ENCODE assay signal across 8 cellular contexts in genomic region chr11:5476184-5476819, GRCh38. TPM values are rescaled to one million over a fixed set of nuclear protein-coding genes. Genes with fewer than 3 reads are reported as not detected.
DNase-seq lines count a peak whose midpoint lies in the region; ATAC-seq and TF ChIP-seq lines count a peak whose summit lies in the region.

No MANE protein-coding gene starts in this region.

- POLR2A ChIA-PET in CD8-positive, alpha-beta memory T cell (lab: Charles Lee) = no interaction called here
- POLR2A ChIA-PET in MCF 10A (lab: Yijun Ruan, JAX) = interaction anchor here (1.0 kb wide), 1 partner anchor 209 kb away, joined by 3 read pairs; the partner anchor contains the start of gene TRIM5

- no peak overlapping the region for H3K4me3 Mint-ChIP-seq in CD8-positive, alpha-beta memory T cell
- H3K4me3 Mint-ChIP-seq in MCF 10A (ENCODE audit: unreplicated experiment) = no peak overlapping the region

- H3K36me3 ChIP-seq in CD8-positive, alpha-beta memory T cell (ENCODE audit: insufficient read depth, low read length) = no peaks in the 10 kb centered on the region

- H3K9me3 ChIP-seq in CD8-positive, alpha-beta memory T cell (ENCODE audit: low read length) = no peaks in the 10 kb centered on the region

- no TSS peak for BruUV-seq in MCF 10A (replicated peaks; lab: Mats Ljungman, UMichigan)

- H3K36me3 Mint-ChIP-seq in CD8-positive, alpha-beta memory T cell = no peaks in the 10 kb centered on the region
- no peaks in the 10 kb centered on the region for H3K36me3 Mint-ChIP-seq in MCF 10A (ENCODE audit: insufficient read depth, unreplicated experiment)

- no peaks in the 10 kb centered on the region for H3K27me3 ChIP-seq in CD8-positive, alpha-beta memory T cell (ENCODE audit: insufficient read depth, low read length, poor library complexity, severe bottlenecking)

- intact Hi-C loops in MCF 10A (cut with micrococcal nuclease) = loop anchor here (1.0 kb wide), 4 partner anchors 77 to 415 kb away; partner anchors contain the start of gene OR52N2

- no peak overlapping the region for H3K4me3 ChIP-seq in CD8-positive, alpha-beta memory T cell (ENCODE audit: low read length)

- H3K27me3 Mint-ChIP-seq in CD8-positive, alpha-beta memory T cell = peaks cover 1 to 34% of the 10 kb centered on the region in 2 donors
- H3K27me3 Mint-ChIP-seq in MCF 10A (ENCODE audit: insufficient read depth, unreplicated experiment) = peaks cover 43% of the 10 kb centered on the region

- CTCF ChIA-PET in CD8-positive, alpha-beta memory T cell (lab: Charles Lee) = interaction anchor here (0.9 to 1.0 kb wide), 3 partner anchors 333 to 878 kb away, joined by 3 to 5 read pairs (median 3); partner anchors contain the start of gene OR52N2
- CTCF ChIA-PET in MCF 10A (lab: Yijun Ruan, JAX) = interaction anchor here (0.7 to 2.8 kb wide), 36 partner anchors 9 to 887 kb away, joined by 3 to 12 read pairs (median 4); partner anchors contain the start of genes OR51I2, OR52H1, OR52N2 and TRIM22

- no peaks in the 10 kb centered on the region for H3K4me1 Mint-ChIP-seq in CD8-positive, alpha-beta memory T cell
- H3K4me1 Mint-ChIP-seq in MCF 10A (ENCODE audit: insufficient read depth, unreplicated experiment) = no peaks in the 10 kb centered on the region

- H3K9me3 Mint-ChIP-seq in CD8-positive, alpha-beta memory T cell = no peaks in the 10 kb centered on the region
- no peaks in the 10 kb centered on the region for H3K9me3 Mint-ChIP-seq in MCF 10A (ENCODE audit: unreplicated experiment)

- H3K27ac ChIP-seq in CD8-positive, alpha-beta memory T cell (ENCODE audit: low read depth, low read length) = no peak overlapping the region

- peak; percentile 74 for TF ChIP-seq CTCF in MCF 10A (IDR thresholded peaks at IDR 0.05; ENCODE audit: unreplicated experiment)

- ATAC-seq in GM18909 (IDR thresholded peaks at IDR 0.05; ENCODE audit: poor library complexity, unreplicated experiment) (peak; percentile 85), HG03342 (IDR thresholded peaks at IDR 0.05; ENCODE audit: unreplicated experiment) (peak; percentile 94)

- DNase-seq in CD8-positive, alpha-beta memory T cell = peak in 3 of 5 donors; percentile 6 to 17 (median 15)
- DNase-seq in RPMI8226 (peak; percentile 14), MCF 10A (ENCODE audit: unreplicated experiment) (peak; percentile 64), kidney tubule cell (ENCODE audit: low spot score) (peak; percentile 54), cerebellum (ENCODE audit: low spot score) (no peak)
- DNase-seq in stimulated activated CD4-positive, alpha-beta T cell treated with anti-CD3 and anti-CD28 coated beads, TNF-alpha, amount 100 ng/mL, for 1 hour (ENCODE audit: low read depth in 3 of 3, low spot score in 1 of 3) = peak in 2 of 3 donors; percentile 1 to 4

- H3K27ac Mint-ChIP-seq in CD8-positive, alpha-beta memory T cell = peak overlapping the region in 1 of 8 donors; percentile 7
- no peak overlapping the region for H3K27ac Mint-ChIP-seq in MCF 10A (ENCODE audit: low read depth, unreplicated experiment)

- no peaks in the 10 kb centered on the region for H3K4me1 ChIP-seq in CD8-positive, alpha-beta memory T cell (ENCODE audit: insufficient read depth, low read length)

RNA-seq across cellular contexts. Expression of gene OR52D1, which starts 12.2 kb away (rescaled TPM):
- total RNA-seq in CD8-positive, alpha-beta memory T cell = not detected
- not detected for polyA plus RNA-seq in CD8-positive, alpha-beta memory T cell
- total RNA-seq in MCF 10A (2022) (not detected in 2 replicates), cerebellum (not detected)

RNA-seq across cellular contexts. Expression of gene OR51I2, which starts 27.2 kb away (rescaled TPM):
- total RNA-seq in CD8-positive, alpha-beta memory T cell = not detected
- polyA plus RNA-seq in CD8-positive, alpha-beta memory T cell = not detected
- not detected in 2 replicates for total RNA-seq in MCF 10A (2022)
- not detected for total RNA-seq in cerebellum

RNA-seq across cellular contexts. Expression of gene UBQLN3, which starts 33.5 kb away (rescaled TPM):
- not detected for total RNA-seq in CD8-positive, alpha-beta memory T cell
- not detected for polyA plus RNA-seq in CD8-positive, alpha-beta memory T cell
- total RNA-seq in MCF 10A (2022) (not detected in 2 replicates), cerebellum (0.45 TPM)

RNA-seq across cellular contexts. Expression of gene OR51I1, which starts 35.0 kb away (rescaled TPM):
- not detected for total RNA-seq in CD8-positive, alpha-beta memory T cell
- polyA plus RNA-seq in CD8-positive, alpha-beta memory T cell = not detected
- total RNA-seq in MCF 10A (2022) = not detected in 2 replicates
- total RNA-seq in cerebellum = 0.54 TPM

RNA-seq across cellular contexts. Expression of gene UBQLNL, which starts 40.2 kb away (rescaled TPM):
- not detected for total RNA-seq in CD8-positive, alpha-beta memory T cell
- polyA plus RNA-seq in CD8-positive, alpha-beta memory T cell = not detected
- not detected in 2 replicates for total RNA-seq in MCF 10A (2022)
- 0.36 TPM for total RNA-seq in cerebellum
